In genomic region chr3:133893683-133894333, GRCh38 we compare ENCODE assay signal across 1 cellular context.
TF ChIP-seq lines count a peak whose summit lies in the region.

No MANE protein-coding gene starts in this region.

TF ChIP-seq in K562, 482 proteins besides CTCF, POLR2A, EP300 and RAD21:
- TF ChIP-seq PBX2 (CRISPR knock-in tag; IDR thresholded peaks at IDR 0.05; ENCODE audit: low read depth) (no peak), PBX2 (tag; conservative IDR thresholded peaks at IDR 0.05; ENCODE audit: low read depth) (0 out of 2 replicates have a peak, but pooled peaks have one; percentile 12), USF2 (CRISPR knock-in tag; IDR thresholded peaks at IDR 0.05) (peak; percentile 74), FOS (IDR thresholded peaks at IDR 0.05; ENCODE audit: extremely low read depth, insufficient read length) (no peak), ZFPM2 (CRISPR knock-in tag; IDR thresholded peaks at IDR 0.05) (no peak), HDAC1 (IDR thresholded peaks at IDR 0.05) (no peak), NFE2 (IDR thresholded peaks at IDR 0.05; ENCODE audit: low read depth) (no peak), MNT (conservative IDR thresholded peaks at IDR 0.05) (no peak), MEIS2 (IDR thresholded peaks at IDR 0.05; ENCODE audit: partially characterized antibody) (peak; percentile 32), ZBTB5 (IDR thresholded peaks at IDR 0.05) (no peak), CBFA2T2 (conservative IDR thresholded peaks at IDR 0.05) (peak; percentile 5; the same call in 1 of the 2 replicates), ZNF639 (CRISPR knock-in tag; conservative IDR thresholded peaks at IDR 0.05 in 1 of 2, IDR thresholded peaks at IDR 0.05 in 1 of 2) (no peak), USF1 (CRISPR knock-in tag; IDR thresholded peaks at IDR 0.05) (peak; percentile 76), TAL1 (IDR thresholded peaks at IDR 0.05) (no peak), FOXP4 (CRISPR knock-in tag; IDR thresholded peaks at IDR 0.05; ENCODE audit: borderline replicate concordance) (no peak), HMGXB4 (CRISPR knock-in tag; IDR thresholded peaks at IDR 0.05) (no peak), BMI1 (IDR thresholded peaks at IDR 0.05; ENCODE audit: low read length) (no peak), TSC22D4 (tag; IDR thresholded peaks at IDR 0.05) (no peak), ZNF584 (CRISPR knock-in tag; IDR thresholded peaks at IDR 0.05; ENCODE audit: low read depth) (no peak), SMARCE1 (IDR thresholded peaks at IDR 0.05) (no peak), DEAF1 (CRISPR knock-in tag; IDR thresholded peaks at IDR 0.05) (no peak), RBM14 (IDR thresholded peaks at IDR 0.05; ENCODE audit: borderline replicate concordance, insufficient read depth, low read depth, low read length) (no peak), ZFP30 (CRISPR knock-in tag; IDR thresholded peaks at IDR 0.05; ENCODE audit: borderline replicate concordance) (no peak), ZNF133 (CRISPR knock-in tag; IDR thresholded peaks at IDR 0.05) (no peak), MTA1 (IDR thresholded peaks at IDR 0.05; ENCODE audit: borderline replicate concordance) (no peak), MCM3 (IDR thresholded peaks at IDR 0.05) (no peak), YY1 (IDR thresholded peaks at IDR 0.05; ENCODE audit: borderline replicate concordance in 1 of 3, control insufficient read depth in 1 of 3, extremely low read depth in 1 of 3, insufficient read depth in 3 of 3, insufficient read length in 1 of 3, insufficient replicate concordance in 2 of 3, low read depth in 1 of 3, low read length in 2 of 3) (no peak), RAD51 (IDR thresholded peaks at IDR 0.05; ENCODE audit: borderline replicate concordance, low read depth) (peak; percentile 77), ZBTB34 (CRISPR knock-in tag; IDR thresholded peaks at IDR 0.05) (no peak), HEY1 (CRISPR knock-in tag; IDR thresholded peaks at IDR 0.05; ENCODE audit: borderline replicate concordance) (no peak), ZBTB9 (CRISPR knock-in tag; IDR thresholded peaks at IDR 0.05) (no peak), EWSR1 (IDR thresholded peaks at IDR 0.05; ENCODE audit: borderline replicate concordance, low read depth, partially characterized antibody) (no peak), TFE3 (CRISPR knock-in tag; IDR thresholded peaks at IDR 0.05) (peak; percentile 31; the same call in 1 of the 2 replicates)
